8 cellular contexts compared by ENCODE assay signal in the genomic region with DNA sequence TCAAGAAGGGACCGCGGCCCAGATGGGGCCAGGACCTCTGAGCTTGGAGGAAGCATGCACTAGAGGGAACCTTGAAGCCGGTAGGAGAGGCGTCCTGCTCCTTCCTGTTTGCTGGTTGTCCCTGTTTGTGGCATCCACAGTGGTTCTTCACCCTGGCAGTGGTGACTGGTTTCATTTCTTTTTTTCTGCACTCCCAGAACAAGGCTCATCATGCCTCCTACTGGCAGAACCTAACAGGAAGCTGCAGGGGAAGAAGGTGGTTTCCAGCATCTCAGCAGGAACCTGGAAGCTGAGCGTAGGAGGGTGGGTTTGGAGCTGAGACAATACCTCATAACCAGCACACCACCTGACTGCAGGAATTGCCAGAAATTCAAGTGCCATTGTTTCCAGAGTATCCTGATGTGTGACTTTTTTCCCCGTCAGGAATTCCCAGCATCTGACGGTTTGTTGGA. TPM values are rescaled to one million over a fixed set of nuclear protein-coding genes. Genes with fewer than 3 reads are reported as not detected.
A peak's percentile ranks its signal among the peaks of the same experiment; 100 is the strongest.
DNase-seq lines count a peak whose midpoint lies in the region; ATAC-seq and TF ChIP-seq lines count a peak whose summit lies in the region.

No MANE protein-coding gene starts in this region.

- H3K4me1 ChIP-seq in body of pancreas (peaks cover under 1% of the 10 kb centered on the region), subcutaneous abdominal adipose tissue (ENCODE audit: control insufficient read depth in 5 of 5, insufficient read depth in 5 of 5, low read length in 5 of 5) (peaks cover 3 to 14% (median 7%) of the 10 kb centered on the region in 5 donors)

- POLR2A ChIA-PET in AG04449 (lab: Yijun Ruan, JAX) = no interaction called here

- CTCF ChIA-PET in AG04449 (lab: Yijun Ruan, JAX) = interaction anchor here (0.8 to 6.3 kb wide), 8 partner anchors 9 to 351 kb away, joined by 3 to 52 read pairs (median 8); no protein-coding TSS in a partner anchor

- TF ChIP-seq POLR2A in body of pancreas (IDR thresholded peaks at IDR 0.05) = no peak

- DNase-seq in AG04449 (ENCODE audit: low read depth, low spot score) (no peak), NCI-H1694 (lab: John Stamatoyannopoulos, UW) (peak; percentile 30), body of pancreas (peak in 2 of 4 donors; percentile 14 to 44), inferior parietal cortex (ENCODE audit: extremely low spot score) (peak; percentile 72), DMS79 (lab: John Stamatoyannopoulos, UW) (no peak)

- H3K27me3 ChIP-seq in body of pancreas (no peaks in the 10 kb centered on the region), subcutaneous abdominal adipose tissue (ENCODE audit: control insufficient read depth in 5 of 5, insufficient read depth in 4 of 5, low read length in 5 of 5) (no peaks in the 10 kb centered on the region)

- no peak overlapping the region for H3K4me3 ChIP-seq in AG04449 (ENCODE audit: low read depth, low read length)
- no peak overlapping the region for H3K4me3 ChIP-seq in body of pancreas
- H3K4me3 ChIP-seq in subcutaneous abdominal adipose tissue (ENCODE audit: low read depth in 1 of 5, low read length in 5 of 5) = peak overlapping the region in 3 of 5 donors; percentile 12 to 27 (median 25)

- no peak overlapping the region for H3K27ac ChIP-seq in body of pancreas
- peak overlapping the region; percentile 41 for H3K27ac ChIP-seq in subcutaneous abdominal adipose tissue (ENCODE audit: low read depth, low read length)

- H3K36me3 ChIP-seq in body of pancreas (replicated peaks in 1 of 2; ENCODE audit: insufficient read depth in 1 of 2, low read depth in 2 of 2) (no peaks in the 10 kb centered on the region), subcutaneous abdominal adipose tissue (ENCODE audit: control insufficient read depth in 5 of 5, insufficient read depth in 5 of 5, low read length in 5 of 5) (no peaks in the 10 kb centered on the region)

- TF ChIP-seq CTCF in AG04449 (IDR thresholded peaks at IDR 0.05; ENCODE audit: insufficient read depth, low read length, missing control alignments) (peak; percentile 17), GM12873 (IDR thresholded peaks at IDR 0.05; ENCODE audit: insufficient read depth, low read depth, low read length, missing control alignments) (peak; percentile 81), body of pancreas (IDR thresholded peaks at IDR 0.05) (peak in 2 of 7 experiments; percentile 25 to 31)

- WGBS in body of pancreas, 2 donors = 72 to 89% methylated on average over 7 of the region's 7 CpGs

- H3K9me3 ChIP-seq in body of pancreas (no peaks in the 10 kb centered on the region), subcutaneous abdominal adipose tissue (ENCODE audit: control insufficient read depth in 5 of 5, low read length in 5 of 5) (no peaks in the 10 kb centered on the region)

- intact Hi-C loops in body of pancreas (cut with DNase I) = no loop called here

- ATAC-seq in HG02588 (IDR thresholded peaks at IDR 0.05; ENCODE audit: unreplicated experiment) (peak; percentile 81), body of pancreas (peak; percentile 39)

- H3K9ac ChIP-seq in subcutaneous abdominal adipose tissue (ENCODE audit: low read length in 5 of 5) = peak overlapping the region in 1 of 5 donors; percentile 24

RNA-seq across cellular contexts. Expression of a gene that starts 5.8 kb away (rescaled TPM):
- total RNA-seq in body of pancreas = 1 to 10 TPM; 2.6 to 7.6 TPM

RNA-seq across cellular contexts. Expression of a gene that starts 14.3 kb away (rescaled TPM):
- total RNA-seq in body of pancreas = not detected

RNA-seq across cellular contexts. Expression of a gene that starts 15.9 kb away (rescaled TPM):
- total RNA-seq in body of pancreas = 10 to 100 TPM; 35.9 to 66.2 TPM

RNA-seq across cellular contexts. Expression of a gene that starts 55.0 kb away (rescaled TPM):
- total RNA-seq in body of pancreas = under 1 TPM in 1 of 2 donors, not detected in 1; under 0.01 TPM

Comparison
In these comparisons a context has a peak if more than half of its experiments do, and no peak if none do; other contexts are left out.
1. DNase-seq: peak in NCI-H1694 (single experiment) and inferior parietal cortex (single experiment); none in AG04449 (single experiment) and DMS79 (single experiment).
2. H3K4me3 ChIP-seq: peak in subcutaneous abdominal adipose tissue (3 of 5); none in AG04449 (single experiment) and body of pancreas (0 of 2).